ENCODE assay signal across 12 cellular contexts in genomic region chr4:123299212-123299651, GRCh38.
DNase-seq lines count a peak whose midpoint lies in the region; ATAC-seq and TF ChIP-seq lines count a peak whose summit lies in the region.
"Had no signal": no experiment of that assay in that cellular context is flagged by ENCODE, and none has a peak within 500 bp of the region (broad histone marks: within the 10 kb centered on the region; RNA-seq: fewer than 3 reads in every experiment).

No MANE protein-coding gene starts in this region.

- H3K27me3 ChIP-seq in left ventricle myocardium inferior (ENCODE audit: low read depth) (no peaks in the 10 kb centered on the region), thoracic aorta (replicated peaks; ENCODE audit: insufficient read depth) (no peaks in the 10 kb centered on the region)
- H3K27me3 ChIP-seq: SJSA1 had no signal

- ATAC-seq in thoracic aorta (ENCODE audit: insufficient number of reproducible peaks, low FRiP score, low read depth) = peak; percentile 41

- H3K9me3 ChIP-seq in left ventricle myocardium inferior (replicated peaks) (no peaks in the 10 kb centered on the region), thoracic aorta (no peaks in the 10 kb centered on the region)
- H3K9me3 ChIP-seq: SJSA1 had no signal

- H3K4me3 ChIP-seq in left ventricle myocardium inferior (no peak overlapping the region), thoracic aorta (no peak overlapping the region)
- H3K4me3 ChIP-seq: SJSA1 had no signal

- H3K36me3 ChIP-seq in left ventricle myocardium inferior (no peaks in the 10 kb centered on the region), thoracic aorta (no peaks in the 10 kb centered on the region)
- H3K36me3 ChIP-seq: SJSA1 had no signal

- H3K4me1 ChIP-seq in left ventricle myocardium inferior (peaks cover 13% of the 10 kb centered on the region), thoracic aorta (ENCODE audit: control insufficient read depth in 1 of 2, low read depth in 2 of 2) (peaks cover 5 to 8% of the 10 kb centered on the region in 2 donors)

- H3K27ac ChIP-seq in left ventricle myocardium inferior (replicated peaks) (peak overlapping the region; percentile 59), thoracic aorta (peak overlapping the region in 1 of 2 donors; percentile 30)
- H3K27ac ChIP-seq: SJSA1 had no signal

- intact Hi-C loops in left ventricle myocardium inferior (cut with micrococcal nuclease) = no loop called here

- TF ChIP-seq CTCF in left ventricle myocardium inferior (IDR thresholded peaks at IDR 0.05; ENCODE audit: borderline replicate concordance) (no peak), thoracic aorta (IDR thresholded peaks at IDR 0.05) (no peak)

- DNase-seq in NOMO-1 treated with DMSO at 0.1 percent for 48 hours (lab: John Stamatoyannopoulos, UW; ENCODE audit: unreplicated experiment) = peak; percentile 23
- no peak for DNase-seq in NOMO-1 treated with dmso at 0.1 percent for 144 hours (lab: John Stamatoyannopoulos, UW; ENCODE audit: unreplicated experiment)
- peak; percentile 43 for DNase-seq in astrocyte of the hippocampus (ENCODE audit: low read depth, low spot score)
- no peak for DNase-seq in left ventricle myocardium inferior
- no peak for DNase-seq in thoracic aorta (ENCODE audit: low spot score)
- DNase-seq in NCI-H1092 (lab: John Stamatoyannopoulos, UW) = no peak
- DNase-seq in stimulated activated naive CD4-positive, alpha-beta T cell (lab: John Stamatoyannopoulos, UW) = no peak
- no peak for DNase-seq in NK-92 (lab: John Stamatoyannopoulos, UW; ENCODE audit: unreplicated experiment)
- DNase-seq: 8988T, GF-D8, NCI-H1930 had no signal

Comparison
In these comparisons a context has a peak if more than half of its experiments do, and no peak if none do; other contexts are left out.
1. DNase-seq: peak in NOMO-1 treated with DMSO at 0.1 percent for 48 hours (single experiment) and astrocyte of the hippocampus (single experiment); none in NOMO-1 treated with dmso at 0.1 percent for 144 hours (single experiment), left ventricle myocardium inferior (single experiment), thoracic aorta (single experiment), NCI-H1092 (single experiment), stimulated activated naive CD4-positive, alpha-beta T cell (0 of 6) and NK-92 (single experiment).